In the genomic region with DNA sequence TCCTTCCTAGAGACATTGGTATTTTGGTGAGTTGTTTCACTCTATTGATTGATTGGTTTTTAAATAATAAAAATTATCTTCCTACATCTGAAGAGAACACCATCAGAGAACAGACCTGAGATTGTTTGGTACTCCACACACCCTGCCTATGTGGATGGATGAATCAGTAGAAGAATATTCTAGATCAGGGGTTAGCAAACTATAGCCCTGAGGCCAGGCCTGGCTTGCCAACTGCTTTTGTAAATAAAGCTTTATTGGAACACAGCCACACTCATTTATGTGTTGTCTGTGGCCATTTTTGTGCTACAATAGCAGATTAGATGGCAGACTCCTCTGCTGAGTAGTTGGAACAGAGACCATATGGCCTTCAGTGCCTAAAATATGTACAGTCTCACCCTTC, we compare ENCODE assay signal across 23 cellular contexts.
"Had no signal": no experiment of that assay in that cellular context is flagged by ENCODE, and none has a peak within 500 bp of the region (broad histone marks: within the 10 kb centered on the region; RNA-seq: fewer than 3 reads in every experiment).

No MANE protein-coding gene starts in this region.

- H3K36me3 ChIP-seq: Peyer's patch, SJSA1 had no signal

- DNase-seq: IMR-90, Karpas-422, KG1, MM.1S, NCI-H1092 treated with DMSO at 0.1 percent for 48 hours, NCI-H1436, NCI-H187, NCI-H2029, NCI-H2081 treated with DMSO at 0.1 percent for 48 hours, NCI-H2171, NCI-H226, NCI-H510A, NCI-H524 treated with DMSO at 0.1 percent for 48 hours, NCI-H69, NCI-H774, Peyer's patch, Right ventricle myocardium superior, RPMI8226, SIG-M5, SW 1271 had no signal

- H3K27ac ChIP-seq: Peyer's patch, SJSA1, SK-N-MC had no signal

- H3K4me3 ChIP-seq: Peyer's patch, SJSA1, SK-N-MC had no signal

- FAIRE-seq: HepG2 had no signal

- H3K27me3 ChIP-seq: Peyer's patch had no signal

- H3K4me1 ChIP-seq: Peyer's patch, SJSA1 had no signal

- H3K9me3 ChIP-seq: Peyer's patch, SJSA1 had no signal
